ENCODE assay signal across 32 cellular contexts in genomic region chr4:120688791-120689190, GRCh38.
"Had no signal": no experiment of that assay in that cellular context is flagged by ENCODE, and none has a peak within 500 bp of the region (broad histone marks: within the 10 kb centered on the region; RNA-seq: fewer than 3 reads in every experiment).

No MANE protein-coding gene starts in this region.

- H3K36me3 ChIP-seq: adrenal gland, ascending aorta had no signal

- H3K4me1 Mint-ChIP-seq: activated B cell treated with CpG ODN at 0.5 μM for 24 hours; activated CD4-positive, alpha-beta T cell treated with anti-CD3 and anti-CD28 coated beads, Interleukin-2, amount 10 ng/mL, durations not matched to agents 24 days and 14 days; activated naive CD8-positive, alpha-beta T cell treated with anti-CD3 and anti-CD28 coated beads for 36 hours; activated T-helper 17 cell treated with anti-CD3 and anti-CD28 coated beads, Interleukin-2, amount 50 U/mL, for 72 hours; T-cell; T-helper 17 cell had no signal

- H3K4me3 ChIP-seq: adrenal gland, ascending aorta had no signal

- H3K9me3 ChIP-seq: adrenal gland, ascending aorta had no signal

- FAIRE-seq: TTC549 had no signal

- H3K4me1 ChIP-seq: ascending aorta had no signal

- H3K9me3 Mint-ChIP-seq: activated B cell treated with CpG ODN at 0.5 μM for 24 hours; activated CD4-positive, alpha-beta memory T cell treated with anti-CD3 and anti-CD28 coated beads for 36 hours; activated CD4-positive, alpha-beta T cell treated with anti-CD3 and anti-CD28 coated beads, Interleukin-2, amount 10 ng/mL, durations not matched to agents 24 days and 14 days; activated CD8-positive, alpha-beta T cell treated with anti-CD3 and anti-CD28 coated beads for 36 hours; activated naive CD4-positive, alpha-beta T cell treated with anti-CD3 and anti-CD28 coated beads for 36 hours; activated naive CD4-positive, alpha-beta T cell treated with anti-CD3 and anti-CD28 coated beads, Interleukin-2, amount 50 U/mL, for 72 hours; activated naive CD8-positive, alpha-beta T cell treated with anti-CD3 and anti-CD28 coated beads for 36 hours; activated T-cell treated with anti-CD3 and anti-CD28 coated beads, Interleukin-2, amount 50 U/mL, for 4 hours; activated T-cell treated with anti-CD3 and anti-CD28 coated beads, Interleukin-2, amount 50 U/mL, for 72 hours; activated T-helper 1 cell treated with anti-CD3 and anti-CD28 coated beads, Interleukin-12 subunit alpha, Interleukin-12 subunit beta, Interleukin-2, Interleukin-4 antibody, amounts not matched to agents 30 ng/mL and 10 ng/mL and 1 ng/mL, durations not matched to agents 14 hours and 24 hours and 36 hours; activated T-helper 17 cell treated with anti-CD3 and anti-CD28 coated beads, Interleukin-2, amount 50 U/mL, for 72 hours; brain; T-cell had no signal

- H3K36me3 Mint-ChIP-seq: activated CD4-positive, alpha-beta memory T cell treated with anti-CD3 and anti-CD28 coated beads for 36 hours; activated naive CD4-positive, alpha-beta T cell treated with anti-CD3 and anti-CD28 coated beads, Interleukin-2, amount 50 U/mL, for 72 hours; activated naive CD8-positive, alpha-beta T cell treated with anti-CD3 and anti-CD28 coated beads for 36 hours; brain; T-cell had no signal

- H3K27ac ChIP-seq: adrenal gland, ascending aorta, VCaP had no signal

- H3K27me3 Mint-ChIP-seq: activated B cell treated with CpG ODN at 0.5 μM for 24 hours; activated CD4-positive, alpha-beta memory T cell treated with anti-CD3 and anti-CD28 coated beads for 36 hours; activated naive CD8-positive, alpha-beta T cell treated with anti-CD3 and anti-CD28 coated beads for 36 hours; brain had no signal

- DNase-seq: activated B cell treated with CpG ODN at 0.5 μM for 24 hours; activated CD4-positive, alpha-beta memory T cell treated with anti-CD3 and anti-CD28 coated beads for 36 hours; activated CD4-positive, alpha-beta T cell treated with anti-CD3 and anti-CD28 coated beads for 4 hours; activated CD4-positive, alpha-beta T cell treated with anti-CD3 and anti-CD28 coated beads, Interleukin-2, amount 10 ng/mL, durations not matched to agents 24 days and 14 days; activated CD4-positive, alpha-beta T cell treated with anti-CD3 and anti-CD28 coated beads, Interleukin-2, amount 50 U/mL, for 1 hour; activated CD4-positive, alpha-beta T cell treated with anti-CD3 and anti-CD28 coated beads, Interleukin-2, amount 50 U/mL, for 4 hours; activated CD4-positive, CD25-positive, alpha-beta regulatory T cell treated with anti-CD3 and anti-CD28 coated beads, Interleukin-2, amount 50 U/mL, for 72 hours; activated CD8-positive, alpha-beta memory T cell treated with anti-CD3 and anti-CD28 coated beads, Interleukin-2, amount 50 U/mL, for 4 hours; activated CD8-positive, alpha-beta T cell treated with anti-CD3 and anti-CD28 coated beads for 36 hours; activated effector memory CD4-positive, alpha-beta T cell treated with anti-CD3 and anti-CD28 coated beads, Interleukin-2, amount 50 U/mL, for 16 hours; activated gamma-delta T cell treated with Interleukin-2 at 50 U/mL for 16 hours; activated naive CD4-positive, alpha-beta T cell; activated naive CD4-positive, alpha-beta T cell treated with anti-CD3 and anti-CD28 coated beads for 36 hours; activated naive CD4-positive, alpha-beta T cell treated with anti-CD3 and anti-CD28 coated beads, Interleukin-2, amount 50 U/mL, for 16 hours; activated naive CD8-positive, alpha-beta T cell treated with anti-CD3 and anti-CD28 coated beads for 36 hours; activated T-cell treated with anti-CD3 and anti-CD28 coated beads for 4 hours; activated T-cell treated with anti-CD3 and anti-CD28 coated beads, Interleukin-2, amount 50 U/mL, for 1 hour; activated T-cell treated with anti-CD3 and anti-CD28 coated beads, Interleukin-2, amount 50 U/mL, for 4 hours; activated T-cell treated with anti-CD3 and anti-CD28 coated beads, Interleukin-2, amount 50 U/mL, for 72 hours; adrenal gland; amygdala; anterior cingulate cortex; central memory CD4-positive, alpha-beta T cell; T-cell; T-helper 17 cell had no signal

- H3K27me3 ChIP-seq: adrenal gland, ascending aorta had no signal

- H3K4me3 Mint-ChIP-seq: activated B cell treated with CpG ODN at 0.5 μM for 24 hours; activated CD4-positive, alpha-beta memory T cell treated with anti-CD3 and anti-CD28 coated beads for 36 hours; activated CD4-positive, alpha-beta T cell treated with anti-CD3 and anti-CD28 coated beads, Interleukin-2, amount 10 ng/mL, durations not matched to agents 24 days and 14 days; activated CD8-positive, alpha-beta T cell treated with anti-CD3 and anti-CD28 coated beads for 36 hours; activated naive CD4-positive, alpha-beta T cell treated with anti-CD3 and anti-CD28 coated beads for 36 hours; activated naive CD8-positive, alpha-beta T cell treated with anti-CD3 and anti-CD28 coated beads for 36 hours; activated T-cell treated with anti-CD3 and anti-CD28 coated beads, Interleukin-2, amount 50 U/mL, for 4 hours; activated T-cell treated with anti-CD3 and anti-CD28 coated beads, Interleukin-2, amount 50 U/mL, for 72 hours; activated T-helper 1 cell treated with anti-CD3 and anti-CD28 coated beads, Interleukin-12 subunit alpha, Interleukin-12 subunit beta, Interleukin-2, Interleukin-4 antibody, amounts not matched to agents 30 ng/mL and 10 ng/mL and 1 ng/mL, durations not matched to agents 14 hours and 24 hours and 36 hours; activated T-helper 17 cell treated with anti-CD3 and anti-CD28 coated beads, Interleukin-2, amount 50 U/mL, for 72 hours; brain; T-cell; T-helper 17 cell had no signal

- H3K27ac Mint-ChIP-seq: activated B cell treated with CpG ODN at 0.5 μM for 24 hours; activated CD4-positive, alpha-beta memory T cell treated with anti-CD3 and anti-CD28 coated beads for 36 hours; activated CD4-positive, alpha-beta T cell treated with anti-CD3 and anti-CD28 coated beads, Interleukin-2, amount 10 ng/mL, durations not matched to agents 24 days and 14 days; activated CD8-positive, alpha-beta T cell treated with anti-CD3 and anti-CD28 coated beads for 36 hours; activated naive CD4-positive, alpha-beta T cell treated with anti-CD3 and anti-CD28 coated beads for 36 hours; activated naive CD4-positive, alpha-beta T cell treated with anti-CD3 and anti-CD28 coated beads, Interleukin-2, amount 50 U/mL, for 72 hours; activated naive CD8-positive, alpha-beta T cell treated with anti-CD3 and anti-CD28 coated beads for 36 hours; activated T-cell treated with anti-CD3 and anti-CD28 coated beads, Interleukin-2, amount 50 U/mL, for 72 hours; activated T-helper 1 cell treated with anti-CD3 and anti-CD28 coated beads, Interleukin-12 subunit alpha, Interleukin-12 subunit beta, Interleukin-2, Interleukin-4 antibody, amounts not matched to agents 30 ng/mL and 10 ng/mL and 1 ng/mL, durations not matched to agents 14 hours and 24 hours and 36 hours; activated T-helper 17 cell treated with anti-CD3 and anti-CD28 coated beads, Interleukin-2, amount 50 U/mL, for 72 hours; brain; T-cell; T-helper 17 cell had no signal
